In the genomic region with DNA sequence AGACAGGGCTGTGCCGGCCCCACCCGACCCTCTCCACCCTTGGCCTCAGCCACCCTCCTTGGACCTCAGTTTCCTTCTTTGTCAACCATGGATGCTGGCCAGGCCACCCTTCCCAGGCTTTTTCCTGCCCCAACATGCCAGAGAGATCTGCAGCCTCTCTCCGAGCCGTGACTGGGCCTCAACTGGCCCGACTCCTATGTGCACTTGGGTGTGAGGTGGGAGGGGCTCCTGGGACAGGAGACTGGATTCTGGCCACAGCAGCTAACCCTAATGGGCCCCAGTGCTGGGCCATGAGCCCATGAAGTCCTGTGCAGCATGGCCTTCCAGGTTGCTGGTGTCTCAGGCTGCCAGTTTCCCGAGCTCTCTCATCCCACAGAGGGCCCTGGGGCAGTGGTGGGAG, we compare ENCODE assay signal across 27 cellular contexts.
"Had no signal": no experiment of that assay in that cellular context is flagged by ENCODE, and none has a peak within 500 bp of the region (broad histone marks: within the 10 kb centered on the region; RNA-seq: fewer than 3 reads in every experiment).

No MANE protein-coding gene starts in this region.

- H3K36me3 ChIP-seq: ascending aorta, breast epithelium, cardiac muscle cell had no signal

- H3K27me3 ChIP-seq: ascending aorta, breast epithelium, cardiac muscle cell had no signal

- H3K4me1 ChIP-seq: ascending aorta, breast epithelium had no signal

- H3K9me3 ChIP-seq: ascending aorta, breast epithelium had no signal

- H3K4me3 ChIP-seq: ascending aorta, breast epithelium, cardiac muscle cell had no signal

- H3K27ac ChIP-seq: ascending aorta, breast epithelium, cardiac muscle cell, epithelial cell of prostate had no signal

- DNase-seq: activated CD4-positive, alpha-beta memory T cell treated with anti-CD3 and anti-CD28 coated beads for 36 hours; activated CD4-positive, alpha-beta T cell treated with anti-CD3 and anti-CD28 coated beads for 36 hours; activated CD4-positive, alpha-beta T cell treated with anti-CD3 and anti-CD28 coated beads, Interleukin-2, amount 10 ng/mL, durations not matched to agents 24 days and 14 days; activated CD4-positive, CD25-positive, alpha-beta regulatory T cell; activated CD4-positive, CD25-positive, alpha-beta regulatory T cell treated with anti-CD3 and anti-CD28 coated beads, Interleukin-2, amount 50 U/mL, for 72 hours; activated CD8-positive, alpha-beta memory T cell treated with anti-CD3 and anti-CD28 coated beads, Interleukin-2, amount 10 ng/mL, durations not matched to agents 7 days and 5 days; activated CD8-positive, alpha-beta memory T cell treated with anti-CD3 and anti-CD28 coated beads, Interleukin-2, amount 50 U/mL, for 4 hours; activated CD8-positive, alpha-beta T cell treated with anti-CD3 and anti-CD28 coated beads, Interleukin-2, amount 10 ng/mL, durations not matched to agents 7 days and 5 days; activated gamma-delta T cell; activated naive CD4-positive, alpha-beta T cell; activated naive CD4-positive, alpha-beta T cell treated with anti-CD3 and anti-CD28 coated beads, Interleukin-2, amount 10 ng/mL, durations not matched to agents 7 days and 5 days; activated naive CD8-positive, alpha-beta T cell treated with anti-CD3 and anti-CD28 coated beads, Interleukin-2, amount 10 ng/mL, durations not matched to agents 7 days and 5 days; activated T-cell treated with anti-CD3 and anti-CD28 coated beads for 4 hours; activated T-cell treated with anti-CD3 and anti-CD28 coated beads, Interleukin-2, amount 50 U/mL, for 24 hours; activated T-cell treated with anti-CD3 and anti-CD28 coated beads, Interleukin-2, amount 50 U/mL, for 72 hours; cortex of kidney; dermis blood vessel endothelial cell; effector CD4-positive, alpha-beta T cell; effector memory CD8-positive, alpha-beta T cell; foreskin fibroblast; head of caudate nucleus; T-helper 2 cell had no signal

- ATAC-seq: activated CD4-positive, alpha-beta T cell treated with anti-CD3 and anti-CD28 coated beads for 36 hours; activated CD8-positive, alpha-beta memory T cell treated with anti-CD3 and anti-CD28 coated beads, Interleukin-2, amount 10 ng/mL, durations not matched to agents 7 days and 5 days; activated CD8-positive, alpha-beta T cell treated with anti-CD3 and anti-CD28 coated beads, Interleukin-2, amount 10 ng/mL, durations not matched to agents 7 days and 5 days; activated naive CD4-positive, alpha-beta T cell treated with anti-CD3 and anti-CD28 coated beads, Interleukin-2, amount 50 U/mL, for 72 hours; activated T-cell treated with anti-CD3 and anti-CD28 coated beads, Interleukin-2, amount 50 U/mL, for 72 hours; effector memory CD8-positive, alpha-beta T cell had no signal
